17 cellular contexts compared by ENCODE assay signal in the genomic region with DNA sequence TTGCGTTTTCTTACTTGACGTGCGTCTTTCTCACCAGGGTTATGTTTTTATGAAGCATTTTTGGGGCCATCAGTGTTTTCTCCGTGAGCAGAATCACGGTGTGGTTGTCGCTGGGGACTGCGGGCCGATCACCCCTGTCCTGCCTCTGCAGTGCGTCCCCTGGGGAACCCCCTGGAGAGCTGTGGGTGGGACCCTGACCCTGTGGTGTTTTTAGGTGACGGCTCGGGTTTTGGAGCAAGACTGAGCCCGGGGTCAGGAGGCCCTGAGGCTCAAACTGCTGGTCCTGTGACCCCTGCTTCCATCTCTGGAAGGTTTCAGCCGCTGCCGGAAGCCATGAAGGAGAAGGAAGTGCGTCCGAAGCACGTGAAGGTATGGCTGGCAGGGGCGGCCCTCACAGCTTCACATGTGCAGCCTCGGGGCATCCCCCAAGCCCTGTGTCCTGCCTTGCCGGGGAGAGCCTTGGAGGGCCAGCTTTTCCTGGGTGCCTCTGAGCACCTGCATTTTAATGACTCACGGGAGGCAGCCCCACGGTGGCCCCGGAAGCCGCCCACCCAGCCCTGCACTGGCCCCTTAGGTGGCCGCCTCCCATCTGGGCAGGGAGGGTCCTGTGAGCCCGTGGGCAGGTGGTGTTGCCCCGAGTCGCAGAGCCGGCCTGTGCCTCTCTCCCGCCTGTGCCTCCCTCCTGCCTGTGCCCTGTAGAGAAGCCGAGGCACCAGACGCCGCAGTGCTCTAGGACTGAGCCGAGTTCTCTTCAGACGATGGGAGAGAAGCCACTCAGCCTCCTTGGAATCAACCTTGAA. TPM values are rescaled to one million over a fixed set of nuclear protein-coding genes. Genes with fewer than 3 reads are reported as not detected.
DNase-seq lines count a peak whose midpoint lies in the region; ATAC-seq and TF ChIP-seq lines count a peak whose summit lies in the region.
"Had no signal": no experiment of that assay in that cellular context is flagged by ENCODE, and none has a peak within 500 bp of the region (broad histone marks: within the 10 kb centered on the region; RNA-seq: fewer than 3 reads in every experiment).

No MANE protein-coding gene starts in this region.

- DNase-seq in left cardiac atrium (peak; percentile 14), right cardiac atrium (no peak), WTC11 (ENCODE audit: low spot score) (no peak), Ammon's horn (ENCODE audit: low spot score) (no peak), anterior cingulate cortex (lab: John Stamatoyannopoulos, UW) (no peak), suprapubic skin (ENCODE audit: low spot score in 2 of 2) (no peak)
- peak in 1 of 10 donors; percentile 63 for DNase-seq in naive thymus-derived CD8-positive, alpha-beta T cell
- DNase-seq: DMS153; KBM-7; NCI-H1048; NCI-H146; NCI-H2227 treated with DMSO at 0.1 percent for 48 hours; NCI-H526 treated with DMSO at 0.1 percent for 48 hours; NK-92 treated with Interleukin-12 subunit alpha and Interleukin-12 subunit beta, amount 100 ng/mL, for 24 hours; OCI-M1; RPMI8226 had no signal

- H3K4me1 ChIP-seq in right cardiac atrium (ENCODE audit: control insufficient read depth, insufficient read depth, low read length) = no peaks in the 10 kb centered on the region
- no peaks in the 10 kb centered on the region for H3K4me1 ChIP-seq in suprapubic skin

- peaks cover 17% of the 10 kb centered on the region; the same call in 1 of the 2 replicates for H3K36me3 Mint-ChIP-seq in WTC11
- peaks cover 0 to 31% (median 11%) of the 10 kb centered on the region in 3 donors for H3K36me3 Mint-ChIP-seq in naive thymus-derived CD8-positive, alpha-beta T cell

- H3K27ac ChIP-seq in right cardiac atrium (ENCODE audit: low read length) (no peak overlapping the region), suprapubic skin (no peak overlapping the region)
- H3K27ac ChIP-seq: HL-60 had no signal

- TF ChIP-seq CTCF in WTC11 (IDR thresholded peaks at IDR 0.05) (no peak), suprapubic skin (IDR thresholded peaks at IDR 0.05) (no peak)

- H3K4me3 ChIP-seq in right cardiac atrium (ENCODE audit: low read length) (no peak overlapping the region), suprapubic skin (no peak overlapping the region)

- ATAC-seq in left cardiac atrium (no peak), right cardiac atrium (no peak), WTC11 (no peak)
- no peak for ATAC-seq in naive thymus-derived CD8-positive, alpha-beta T cell

- no peak for TF ChIP-seq POLR2A in suprapubic skin (IDR thresholded peaks at IDR 0.05)

- no peak overlapping the region for H3K4me3 Mint-ChIP-seq in WTC11
- peak overlapping the region in 1 of 10 donors; percentile 26 for H3K4me3 Mint-ChIP-seq in naive thymus-derived CD8-positive, alpha-beta T cell

- TF ChIP-seq EP300 in suprapubic skin (IDR thresholded peaks at IDR 0.05) = no peak

- CTCF ChIA-PET in WTC11 (lab: Charles Lee) = no interaction called here

- H3K27me3 Mint-ChIP-seq in WTC11 (ENCODE audit: low read depth) = no peaks in the 10 kb centered on the region; the same call in 1 of the 2 replicates
- H3K27me3 Mint-ChIP-seq in naive thymus-derived CD8-positive, alpha-beta T cell = no peaks in the 10 kb centered on the region

- H3K9me3 ChIP-seq in right cardiac atrium (ENCODE audit: control insufficient read depth, low read length) (no peaks in the 10 kb centered on the region), suprapubic skin (no peaks in the 10 kb centered on the region)

- H3K36me3 ChIP-seq in suprapubic skin = peaks cover 68% of the 10 kb centered on the region

- POLR2A ChIA-PET in WTC11 (lab: Charles Lee) = interaction anchor here (0.6 kb wide), 1 partner anchor 121 kb away, joined by 3 read pairs; no protein-coding TSS in a partner anchor
- POLR2A ChIA-PET in naive thymus-derived CD8-positive, alpha-beta T cell (lab: Charles Lee) = interaction anchor here (0.8 to 6.0 kb wide), 3 partner anchors 8 to 14 kb away, joined by 3 to 65 read pairs (median 4); no protein-coding TSS in a partner anchor

- 93% methylated on average over 35 of the region's 35 CpGs for WGBS in right cardiac atrium
- 96% methylated on average over 21 of the region's 35 CpGs for WGBS in suprapubic skin

- H3K27me3 ChIP-seq in right cardiac atrium (ENCODE audit: control insufficient read depth, insufficient read depth) = no peaks in the 10 kb centered on the region
- no peaks in the 10 kb centered on the region for H3K27me3 ChIP-seq in suprapubic skin

- H3K9me3 Mint-ChIP-seq in WTC11 = no peaks in the 10 kb centered on the region
- H3K9me3 Mint-ChIP-seq in naive thymus-derived CD8-positive, alpha-beta T cell = no peaks in the 10 kb centered on the region

- intact Hi-C loops in left cardiac atrium (cut with DNase I) = no loop called here
- intact Hi-C loops in right cardiac atrium (cut with DNase I) = no loop called here

- peaks cover 39% of the 10 kb centered on the region for H3K4me1 Mint-ChIP-seq in WTC11
- peaks cover 13 to 42% (median 35%) of the 10 kb centered on the region in 4 donors for H3K4me1 Mint-ChIP-seq in naive thymus-derived CD8-positive, alpha-beta T cell

- H3K27ac Mint-ChIP-seq in WTC11 = peak overlapping the region; percentile 87
- peak overlapping the region in 8 of 10 donors; percentile 43 to 95 (median 74) for H3K27ac Mint-ChIP-seq in naive thymus-derived CD8-positive, alpha-beta T cell

TF ChIP-seq in WTC11, 78 proteins besides CTCF, POLR2A, EP300 and RAD21 (continues in another document):
- TF ChIP-seq ZNF423 (CRISPR knock-in tag; IDR thresholded peaks at IDR 0.05) (no peak), FOXJ3 (CRISPR knock-in tag; IDR thresholded peaks at IDR 0.05; ENCODE audit: borderline replicate concordance) (no peak), ELF4 (CRISPR knock-in tag; IDR thresholded peaks at IDR 0.05; ENCODE audit: low read depth) (no peak), NR3C1 (CRISPR knock-in tag; conservative IDR thresholded peaks at IDR 0.05; ENCODE audit: low read depth) (no peak), JAZF1 (CRISPR knock-in tag; IDR thresholded peaks at IDR 0.05) (no peak), FOXP1 (CRISPR knock-in tag; IDR thresholded peaks at IDR 0.05; ENCODE audit: borderline replicate concordance) (no peak)
- TF ChIP-seq, protein P1, sequence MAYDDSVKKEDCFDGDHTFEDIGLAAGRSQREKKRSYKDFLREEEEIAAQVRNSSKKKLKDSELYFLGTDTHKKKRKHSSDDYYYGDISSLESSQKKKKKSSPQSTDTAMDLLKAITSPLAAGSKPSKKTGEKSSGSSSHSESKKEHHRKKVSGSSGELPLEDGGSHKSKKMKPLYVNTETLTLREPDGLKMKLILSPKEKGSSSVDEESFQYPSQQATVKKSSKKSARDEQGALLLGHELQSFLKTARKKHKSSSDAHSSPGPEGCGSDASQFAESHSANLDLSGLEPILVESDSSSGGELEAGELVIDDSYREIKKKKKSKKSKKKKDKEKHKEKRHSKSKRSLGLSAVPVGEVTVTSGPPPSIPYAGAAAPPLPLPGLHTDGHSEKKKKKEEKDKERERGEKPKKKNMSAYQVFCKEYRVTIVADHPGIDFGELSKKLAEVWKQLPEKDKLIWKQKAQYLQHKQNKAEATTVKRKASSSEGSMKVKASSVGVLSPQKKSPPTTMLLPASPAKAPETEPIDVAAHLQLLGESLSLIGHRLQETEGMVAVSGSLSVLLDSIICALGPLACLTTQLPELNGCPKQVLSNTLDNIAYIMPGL (CRISPR knock-in tag; IDR thresholded peaks at IDR 0.05) = no peak
- TF ChIP-seq, protein P2, sequence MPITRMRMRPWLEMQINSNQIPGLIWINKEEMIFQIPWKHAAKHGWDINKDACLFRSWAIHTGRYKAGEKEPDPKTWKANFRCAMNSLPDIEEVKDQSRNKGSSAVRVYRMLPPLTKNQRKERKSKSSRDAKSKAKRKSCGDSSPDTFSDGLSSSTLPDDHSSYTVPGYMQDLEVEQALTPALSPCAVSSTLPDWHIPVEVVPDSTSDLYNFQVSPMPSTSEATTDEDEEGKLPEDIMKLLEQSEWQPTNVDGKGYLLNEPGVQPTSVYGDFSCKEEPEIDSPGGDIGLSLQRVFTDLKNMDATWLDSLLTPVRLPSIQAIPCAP (CRISPR knock-in tag; IDR thresholded peaks at IDR 0.05) = no peak
- TF ChIP-seq, protein P3, sequence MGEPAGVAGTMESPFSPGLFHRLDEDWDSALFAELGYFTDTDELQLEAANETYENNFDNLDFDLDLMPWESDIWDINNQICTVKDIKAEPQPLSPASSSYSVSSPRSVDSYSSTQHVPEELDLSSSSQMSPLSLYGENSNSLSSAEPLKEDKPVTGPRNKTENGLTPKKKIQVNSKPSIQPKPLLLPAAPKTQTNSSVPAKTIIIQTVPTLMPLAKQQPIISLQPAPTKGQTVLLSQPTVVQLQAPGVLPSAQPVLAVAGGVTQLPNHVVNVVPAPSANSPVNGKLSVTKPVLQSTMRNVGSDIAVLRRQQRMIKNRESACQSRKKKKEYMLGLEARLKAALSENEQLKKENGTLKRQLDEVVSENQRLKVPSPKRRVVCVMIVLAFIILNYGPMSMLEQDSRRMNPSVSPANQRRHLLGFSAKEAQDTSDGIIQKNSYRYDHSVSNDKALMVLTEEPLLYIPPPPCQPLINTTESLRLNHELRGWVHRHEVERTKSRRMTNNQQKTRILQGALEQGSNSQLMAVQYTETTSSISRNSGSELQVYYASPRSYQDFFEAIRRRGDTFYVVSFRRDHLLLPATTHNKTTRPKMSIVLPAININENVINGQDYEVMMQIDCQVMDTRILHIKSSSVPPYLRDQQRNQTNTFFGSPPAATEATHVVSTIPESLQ (CRISPR knock-in tag; IDR thresholded peaks at IDR 0.05) = no peak
- TF ChIP-seq, protein P4, sequence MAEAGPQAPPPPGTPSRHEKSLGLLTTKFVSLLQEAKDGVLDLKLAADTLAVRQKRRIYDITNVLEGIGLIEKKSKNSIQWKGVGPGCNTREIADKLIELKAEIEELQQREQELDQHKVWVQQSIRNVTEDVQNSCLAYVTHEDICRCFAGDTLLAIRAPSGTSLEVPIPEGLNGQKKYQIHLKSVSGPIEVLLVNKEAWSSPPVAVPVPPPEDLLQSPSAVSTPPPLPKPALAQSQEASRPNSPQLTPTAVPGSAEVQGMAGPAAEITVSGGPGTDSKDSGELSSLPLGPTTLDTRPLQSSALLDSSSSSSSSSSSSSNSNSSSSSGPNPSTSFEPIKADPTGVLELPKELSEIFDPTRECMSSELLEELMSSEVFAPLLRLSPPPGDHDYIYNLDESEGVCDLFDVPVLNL (CRISPR knock-in tag; IDR thresholded peaks at IDR 0.05; ENCODE audit: borderline replicate concordance, low read depth) = no peak

RNA-seq across cellular contexts. Expression of a gene that starts 36.7 kb away (rescaled TPM):
- 10 to 100 TPM; 27.2 to 33.0 TPM for total RNA-seq in left cardiac atrium
- total RNA-seq in right cardiac atrium = 10 to 100 TPM; 36.0 to 40.6 (median 37.4) TPM
- polyA plus RNA-seq in right cardiac atrium = 28.6 TPM
- 36.7 to 39.4 TPM (median 38.8 TPM) in 3 replicates for total RNA-seq in WTC11 (2021)
- 100 to 1,000 TPM; 158 to 163 TPM for total RNA-seq in naive thymus-derived CD8-positive, alpha-beta T cell
- polyA plus RNA-seq in naive thymus-derived CD8-positive, alpha-beta T cell = 10 to 100 TPM; 26.8 to 33.6 (median 28.6) TPM
- total RNA-seq in suprapubic skin = 100 to 1,000 TPM in 1 of 4 donors, 10 to 100 TPM in 3; 42.3 to 141 (median 52.8) TPM
